Comparison of ENCODE assay signal across 9 cellular contexts in genomic region chr20:46512943-46513844, GRCh38. TPM values are rescaled to one million over a fixed set of nuclear protein-coding genes. Genes with fewer than 3 reads are reported as not detected.
DNase-seq lines count a peak whose midpoint lies in the region; ATAC-seq and TF ChIP-seq lines count a peak whose summit lies in the region.
"Had no signal": no experiment of that assay in that cellular context is flagged by ENCODE, and none has a peak within 500 bp of the region (broad histone marks: within the 10 kb centered on the region; RNA-seq: fewer than 3 reads in every experiment).

Gene ZNF334 (minus strand): TSS chr20:46513559. CDS start chr20:46512102, 1,457 bp downstream.

- H3K9me3 ChIP-seq in mucosa of rectum (ENCODE audit: control insufficient read depth in 2 of 2, low read length in 2 of 2) = no peaks in the 10 kb centered on the region

- POLR2A ChIA-PET in activated CD4-positive, alpha-beta T cell treated with anti-CD3 and anti-CD28 coated beads for 36 hours (lab: Charles Lee) = interaction anchor here (0.8 to 2.1 kb wide), 2 partner anchors 107 to 176 kb away, joined by 3 to 8 read pairs; partner anchors contain the start of genes ELMO2 and TP53RK
- POLR2A ChIA-PET in activated B cell treated with CpG ODN at 0.5 μM for 24 hours (lab: Charles Lee) = interaction anchor here (1.3 kb wide), 1 partner anchor 169 kb away, joined by 3 read pairs; no protein-coding TSS in a partner anchor

- peak within 1 kb of the TSS in 1 of 2 donors; percentile 28 for H3K27ac ChIP-seq in mucosa of rectum (ENCODE audit: low read depth in 2 of 2, low read length in 2 of 2)
- H3K27ac ChIP-seq: BLaER1 treated with 17β-estradiol and CSF1 and Interleukin-3, amounts not matched to agents 10 nM and 100 nM had no signal

- peak within 1 kb of the TSS; percentile 20 to 59 for H3K9ac ChIP-seq in mucosa of rectum (ENCODE audit: low read depth in 1 of 2, low read length in 2 of 2)
- H3K9ac ChIP-seq: BLaER1 treated with 17β-estradiol and CSF1 and Interleukin-3, amounts not matched to agents 10 nM and 100 nM had no signal

- H3K36me3 Mint-ChIP-seq in activated CD4-positive, alpha-beta T cell treated with anti-CD3 and anti-CD28 coated beads for 36 hours (ENCODE audit: low read depth) = peaks cover 9% of the 10 kb centered on the region
- H3K36me3 Mint-ChIP-seq in activated B cell treated with CpG ODN at 0.5 μM for 24 hours (ENCODE audit: low read depth) = no peaks in the 10 kb centered on the region

- peak within 1 kb of the TSS; percentile 57 to 83 for H3K4me3 ChIP-seq in mucosa of rectum (ENCODE audit: low read length in 2 of 2)
- H3K4me3 ChIP-seq: BLaER1 treated with 17β-estradiol and CSF1 and Interleukin-3, amounts not matched to agents 10 nM and 100 nM had no signal

- H3K4me1 Mint-ChIP-seq in activated CD4-positive, alpha-beta T cell treated with anti-CD3 and anti-CD28 coated beads for 36 hours = peaks cover 24% of the 10 kb centered on the region
- H3K4me1 Mint-ChIP-seq in activated B cell treated with CpG ODN at 0.5 μM for 24 hours = peaks cover 10% of the 10 kb centered on the region

- peak; percentile 83 for DNase-seq in activated CD4-positive, alpha-beta T cell treated with anti-CD3 and anti-CD28 coated beads for 36 hours
- no peak for DNase-seq in activated CD4-positive, alpha-beta T cell treated with anti-CD3 and anti-CD28 coated beads for 1 hour
- peak; percentile 83 for DNase-seq in NCI-H1105 (lab: John Stamatoyannopoulos, UW)
- no peak for DNase-seq in activated B cell treated with CpG ODN at 0.5 μM for 24 hours
- DNase-seq in stimulated activated naive CD8-positive, alpha-beta T cell treated with anti-CD3 and anti-CD28 coated beads, Interleukin-15, Interleukin-2, amounts not matched to agents 100 U/mL and 50 U/mL, for 24 hours = peak; percentile 73
- DNase-seq in KBM-7 = no peak

- no peaks in the 10 kb centered on the region for H3K36me3 ChIP-seq in mucosa of rectum (ENCODE audit: control insufficient read depth in 2 of 2, insufficient read depth in 2 of 2, low read length in 2 of 2)
- H3K36me3 ChIP-seq: BLaER1 treated with 17β-estradiol and CSF1 and Interleukin-3, amounts not matched to agents 10 nM and 100 nM had no signal

- no peaks in the 10 kb centered on the region for H3K4me1 ChIP-seq in mucosa of rectum (ENCODE audit: control insufficient read depth in 2 of 2, insufficient read depth in 2 of 2, low read length in 2 of 2)

- peak within 1 kb of the TSS; percentile 76 for H3K27ac Mint-ChIP-seq in activated CD4-positive, alpha-beta T cell treated with anti-CD3 and anti-CD28 coated beads for 36 hours
- H3K27ac Mint-ChIP-seq in activated B cell treated with CpG ODN at 0.5 μM for 24 hours = no peak within 1 kb of the TSS

- peak within 1 kb of the TSS; percentile 77 for H3K4me3 Mint-ChIP-seq in activated CD4-positive, alpha-beta T cell treated with anti-CD3 and anti-CD28 coated beads for 36 hours
- H3K4me3 Mint-ChIP-seq in activated B cell treated with CpG ODN at 0.5 μM for 24 hours = peak within 1 kb of the TSS; percentile 77

- H3K27me3 ChIP-seq in mucosa of rectum (ENCODE audit: control insufficient read depth in 2 of 2, insufficient read depth in 2 of 2, low read length in 2 of 2) = peaks cover 4 to 7% of the 10 kb centered on the region in 2 donors

- TF ChIP-seq CTCF in activated B cell treated with CpG ODN at 0.5 μM for 24 hours (IDR thresholded peaks at IDR 0.05) = no peak

- in situ Hi-C loops in KBM-7 (cut with MboI; ENCODE audit: low pct_unique_long_range_greater_than_20kb, low sequenced_read_pairs) = no loop called here

- peak; percentile 99 for ATAC-seq in activated CD4-positive, alpha-beta T cell treated with anti-CD3 and anti-CD28 coated beads for 36 hours
- ATAC-seq in activated B cell treated with CpG ODN at 0.5 μM for 24 hours (ENCODE audit: low read depth) = peak; percentile 52
- ATAC-seq in esophagus mucosa = peak; percentile 72
- ATAC-seq in stimulated activated naive CD8-positive, alpha-beta T cell treated with anti-CD3 and anti-CD28 coated beads, Interleukin-15, Interleukin-2, amounts not matched to agents 100 U/mL and 50 U/mL, for 24 hours = peak; percentile 98

- CTCF ChIA-PET in activated CD4-positive, alpha-beta T cell treated with anti-CD3 and anti-CD28 coated beads for 36 hours (lab: Charles Lee) = interaction anchor here (0.6 to 1.3 kb wide), 5 partner anchors 10 to 1112 kb away, joined by 3 to 5 read pairs (median 4); no protein-coding TSS in a partner anchor
- CTCF ChIA-PET in activated B cell treated with CpG ODN at 0.5 μM for 24 hours (lab: Charles Lee) = interaction anchor here (1.9 kb wide), 1 partner anchor 9 kb away, joined by 5 read pairs; no protein-coding TSS in a partner anchor

- peaks cover 3% of the 10 kb centered on the region for H3K9me3 Mint-ChIP-seq in activated CD4-positive, alpha-beta T cell treated with anti-CD3 and anti-CD28 coated beads for 36 hours (ENCODE audit: low read depth)
- H3K9me3 Mint-ChIP-seq in activated B cell treated with CpG ODN at 0.5 μM for 24 hours = no peaks in the 10 kb centered on the region

- intact Hi-C loops in activated CD4-positive, alpha-beta T cell treated with anti-CD3 and anti-CD28 coated beads for 36 hours (cut with DNase I, micrococcal nuclease) = loop anchor here (1.0 to 2.0 kb wide), 4 partner anchors 32 to 176 kb away; partner anchors contain the start of gene TP53RK (in 1 of the 2)
- intact Hi-C loops in activated B cell treated with CpG ODN at 0.5 μM for 24 hours (cut with micrococcal nuclease) = no loop called here

- peaks cover 29% of the 10 kb centered on the region for H3K27me3 Mint-ChIP-seq in activated CD4-positive, alpha-beta T cell treated with anti-CD3 and anti-CD28 coated beads for 36 hours
- peaks cover 41% of the 10 kb centered on the region for H3K27me3 Mint-ChIP-seq in activated B cell treated with CpG ODN at 0.5 μM for 24 hours

RNA-seq across cellular contexts. Expression of gene ZNF334, which starts in this region (rescaled TPM):
- total RNA-seq in activated CD4-positive, alpha-beta T cell treated with anti-CD3 and anti-CD28 coated beads for 36 hours = 1 to 10 TPM; 3.4 to 4.9 TPM
- total RNA-seq in activated B cell treated with CpG ODN at 0.5 μM for 24 hours = 0.27 and 0.39 TPM in 2 replicates
- 2.0 TPM for total RNA-seq in esophagus mucosa

Comparison
In these comparisons a context has a peak if more than half of its experiments do, and no peak if none do; other contexts are left out.
1. DNase-seq: peak in activated CD4-positive, alpha-beta T cell treated with anti-CD3 and anti-CD28 coated beads for 36 hours (single experiment), NCI-H1105 (single experiment) and stimulated activated naive CD8-positive, alpha-beta T cell treated with anti-CD3 and anti-CD28 coated beads, Interleukin-15, Interleukin-2, amounts not matched to agents 100 U/mL and 50 U/mL, for 24 hours (single experiment); none in activated CD4-positive, alpha-beta T cell treated with anti-CD3 and anti-CD28 coated beads for 1 hour (single experiment), activated B cell treated with CpG ODN at 0.5 μM for 24 hours (single experiment) and KBM-7 (single experiment).
2. Peak in ATAC-seq in activated B cell treated with CpG ODN at 0.5 μM for 24 hours; RNA of the gene not detected or under 1 TPM.
3. Peak in every context shown above with its lines, with median percentiles within 50 percentile points of each other: ATAC-seq.